Comparison of ENCODE assay signal across 15 cellular contexts in the genomic region with DNA sequence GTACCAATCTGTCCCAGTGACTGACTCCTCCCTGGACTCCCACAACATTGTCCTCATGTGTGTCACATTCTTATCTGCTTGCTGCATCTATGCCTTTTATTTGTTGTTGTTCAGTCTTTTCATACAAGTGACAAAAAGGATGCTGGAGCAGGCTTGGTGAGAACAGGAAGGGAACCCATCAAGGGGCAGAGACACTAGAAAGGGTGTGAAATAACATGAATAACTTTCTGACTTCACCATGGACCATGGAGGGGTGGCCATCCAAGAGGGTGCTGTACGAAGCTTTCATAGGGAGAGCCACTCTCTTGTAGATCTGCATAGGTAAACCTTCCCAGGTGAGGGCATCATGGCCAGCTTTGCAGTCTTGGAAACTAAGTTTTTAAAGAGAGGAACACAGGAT. TPM values are rescaled to one million over a fixed set of nuclear protein-coding genes. Genes with fewer than 3 reads are reported as not detected.
"Had no signal": no experiment of that assay in that cellular context is flagged by ENCODE, and none has a peak within 500 bp of the region (broad histone marks: within the 10 kb centered on the region; RNA-seq: fewer than 3 reads in every experiment).

No MANE protein-coding gene starts in this region.

- H3K4me3 Mint-ChIP-seq: memory B cell, neural crest cell had no signal

- ATAC-seq: heart left ventricle had no signal

- H3K27ac ChIP-seq: sigmoid colon, testis had no signal

- H3K36me3 ChIP-seq: sigmoid colon had no signal

- H3K4me1 Mint-ChIP-seq: memory B cell, neural crest cell had no signal

- H3K27ac Mint-ChIP-seq: memory B cell had no signal

- H3K4me1 ChIP-seq: sigmoid colon, testis, upper lobe of right lung had no signal

- H3K4me3 ChIP-seq: heart left ventricle, sigmoid colon, testis, upper lobe of right lung had no signal

- H3K27me3 ChIP-seq: heart left ventricle, sigmoid colon, testis, upper lobe of right lung had no signal

- H3K9me3 ChIP-seq: testis had no signal

- DNase-seq: activated CD4-positive, alpha-beta T cell treated with anti-CD3 and anti-CD28 coated beads for 1 hour; activated CD8-positive, alpha-beta memory T cell treated with anti-CD3 and anti-CD28 coated beads for 24 hours; activated gamma-delta T cell treated with Interleukin-2 at 50 U/mL for 16 hours; heart left ventricle; SIG-M5; sigmoid colon; stimulated activated CD4-positive, alpha-beta T cell treated with anti-CD3 and anti-CD28 coated beads, Interleukin-12 subunit alpha, Interleukin-12 subunit beta, amount 100 ng/mL, for 4 hours; stimulated activated naive CD4-positive, alpha-beta T cell treated with Interleukin-2 at 50 U/mL for 16 hours; T-helper 9 cell; testis; upper lobe of right lung had no signal

RNA-seq across cellular contexts. Expression of a gene that starts 14.5 kb away (rescaled TPM):
- total RNA-seq: neural crest cell, osteocyte had no signal
- polyA plus RNA-seq: fibroblast of lung had no signal

RNA-seq across cellular contexts. Expression of a gene that starts 49.7 kb away (rescaled TPM):
- total RNA-seq: fibroblast of lung, neural crest cell, osteocyte had no signal
- polyA plus RNA-seq: fibroblast of lung had no signal
